In genomic region chr6:168628732-168629245, GRCh38 we compare ENCODE assay signal across 26 cellular contexts.
"Had no signal": no experiment of that assay in that cellular context is flagged by ENCODE, and none has a peak within 500 bp of the region (broad histone marks: within the 10 kb centered on the region; RNA-seq: fewer than 3 reads in every experiment).

No MANE protein-coding gene starts in this region.

- FAIRE-seq: astrocyte had no signal

- H3K36me3 ChIP-seq: adrenal gland, breast epithelium, SJCRH30 had no signal

- DNase-seq: activated CD4-positive, alpha-beta T cell treated with anti-CD3 and anti-CD28 coated beads, Interleukin-2, amount 10 ng/mL, durations not matched to agents 7 days and 5 days; activated CD4-positive, alpha-beta T cell treated with anti-CD3 and anti-CD28 coated beads, Interleukin-2, amount 50 U/mL, for 48 hours; activated CD8-positive, alpha-beta T cell treated with anti-CD3 and anti-CD28 coated beads, Interleukin-2, amount 10 ng/mL, durations not matched to agents 7 days and 5 days; activated gamma-delta T cell; activated naive CD4-positive, alpha-beta T cell treated with anti-CD3 and anti-CD28 coated beads for 36 hours; activated T-cell treated with anti-CD3 and anti-CD28 coated beads, Interleukin-2, amount 50 U/mL, for 24 hours; adrenal gland; body of pancreas; caudate nucleus; Karpas-422; KBM-7; NCI-H1105 treated with DMSO at 0.1 percent for 48 hours; NCI-H1436; NCI-H1694; NCI-H1930; NCI-H2081 treated with DMSO at 0.1 percent for 48 hours; NCI-H345; NCI-H524 treated with DMSO at 0.1 percent for 48 hours; SHP77; SJCRH30; T1000 had no signal

- H3K27me3 ChIP-seq: adrenal gland, body of pancreas, breast epithelium had no signal

- ATAC-seq: activated CD8-positive, alpha-beta T cell treated with anti-CD3 and anti-CD28 coated beads, Interleukin-2, amount 10 ng/mL, durations not matched to agents 7 days and 5 days; activated naive CD4-positive, alpha-beta T cell treated with anti-CD3 and anti-CD28 coated beads, Interleukin-2, amount 50 U/mL, for 72 hours; body of pancreas; Panc1 had no signal

- H3K4me1 ChIP-seq: adrenal gland, body of pancreas, breast epithelium, SJCRH30 had no signal

- H3K27ac ChIP-seq: adrenal gland, body of pancreas, breast epithelium, SJCRH30, SK-N-MC had no signal

- H3K9me3 ChIP-seq: adrenal gland, body of pancreas, breast epithelium, SJCRH30 had no signal

- H3K4me3 ChIP-seq: adrenal gland, body of pancreas, breast epithelium, SJCRH30, SK-N-MC had no signal
